8 cellular contexts compared by ENCODE assay signal in the genomic region with DNA sequence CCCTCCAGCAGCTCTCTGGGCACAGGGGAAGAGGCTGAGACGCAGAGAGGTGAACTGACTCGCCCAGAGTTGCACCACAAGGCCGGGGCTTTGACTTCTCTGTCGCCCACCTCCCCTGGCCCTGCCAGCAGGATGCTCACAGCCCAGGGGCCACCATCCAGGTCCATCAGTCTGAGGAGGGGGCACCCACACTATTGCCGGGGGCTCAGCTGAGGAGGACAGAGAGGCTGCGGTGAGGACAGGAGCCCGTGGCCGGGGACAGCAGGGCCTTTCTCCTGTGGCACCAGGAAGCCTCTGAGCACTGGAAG. TPM values are rescaled to one million over a fixed set of nuclear protein-coding genes. Genes with fewer than 3 reads are reported as not detected.
A peak's percentile ranks its signal among the peaks of the same experiment; 100 is the strongest.
DNase-seq lines count a peak whose midpoint lies in the region; ATAC-seq and TF ChIP-seq lines count a peak whose summit lies in the region.

No MANE protein-coding gene starts in this region.

- H2BK5ac ChIP-seq in trophoblast cell (ENCODE audit: low read depth, low read length, poor library complexity), result no peak overlapping the region

- H3K36me3 ChIP-seq in BLaER1 treated with 17β-estradiol and CSF1 and Interleukin-3, amounts not matched to agents 10 nM and 100 nM, result peaks cover 0 to 7% (median 0%) of the 10 kb centered on the region in 11 experiments; a peak in 2 of 22 replicates
- H3K36me3 ChIP-seq in OCI-LY1 (ENCODE audit: insufficient read depth, low read length) (peaks cover 4% of the 10 kb centered on the region; the same call in 1 of the 2 replicates), trophoblast cell (ENCODE audit: control insufficient read depth in 1 of 2, insufficient read depth in 2 of 2, low read length in 2 of 2) (no peaks in the 10 kb centered on the region)

- peaks cover 77 to 95% (median 82%) of the 10 kb centered on the region in 10 experiments for H3K4me1 ChIP-seq in BLaER1 treated with 17β-estradiol and CSF1 and Interleukin-3, amounts not matched to agents 10 nM and 100 nM
- H3K4me1 ChIP-seq in OCI-LY1 (ENCODE audit: insufficient read depth, low read length, severe bottlenecking) (peaks cover 79% of the 10 kb centered on the region), trophoblast cell (ENCODE audit: control insufficient read depth in 1 of 2, insufficient read depth in 2 of 2, low read length in 2 of 2) (peaks cover 9 to 16% of the 10 kb centered on the region in 2 experiments)

- peak overlapping the region; percentile 61 for H3K27ac Mint-ChIP-seq in dendritic cell treated with granulocyte-macrophage colony-stimulating factor and Interleukin-4, amounts not matched to agents 40 ng/mL and 50 ng/mL, for 4 days

- no peaks in the 10 kb centered on the region for H3K79me1 ChIP-seq in trophoblast cell (ENCODE audit: low read length)

- no peak overlapping the region for H3K23ac ChIP-seq in trophoblast cell (ENCODE audit: low read length)

- peaks cover 8% of the 10 kb centered on the region for H3K36me3 Mint-ChIP-seq in dendritic cell treated with granulocyte-macrophage colony-stimulating factor and Interleukin-4, amounts not matched to agents 40 ng/mL and 50 ng/mL, for 4 days (ENCODE audit: low read depth)

- H3K9me3 Mint-ChIP-seq in dendritic cell treated with granulocyte-macrophage colony-stimulating factor and Interleukin-4, amounts not matched to agents 40 ng/mL and 50 ng/mL, for 4 days, result no peaks in the 10 kb centered on the region

- no peaks in the 10 kb centered on the region for H4K20me1 ChIP-seq in BLaER1 treated with 17β-estradiol and CSF1 and Interleukin-3, amounts not matched to agents 10 nM and 100 nM
- H4K20me1 ChIP-seq in OCI-LY1 (ENCODE audit: insufficient read depth, low read length), result no peaks in the 10 kb centered on the region

- peaks cover 61% of the 10 kb centered on the region for H3K4me1 Mint-ChIP-seq in dendritic cell treated with granulocyte-macrophage colony-stimulating factor and Interleukin-4, amounts not matched to agents 40 ng/mL and 50 ng/mL, for 4 days (ENCODE audit: low read depth)

- H4K91ac ChIP-seq in trophoblast cell (ENCODE audit: low read depth, low read length), result no peak overlapping the region

- no CpG with 5 or more reads among the region's 8 CpGs for WGBS in trophoblast cell (ENCODE audit: extremely low coverage, insufficient coverage, insufficient read length)

- no peak overlapping the region for H4K8ac ChIP-seq in trophoblast cell (ENCODE audit: low read depth, low read length)

- 0 out of 22 replicates have a peak, but pooled peaks cover 0 to 5% (median 0%) of the 10 kb centered on the region in 11 experiments for H3K27me3 ChIP-seq in BLaER1 treated with 17β-estradiol and CSF1 and Interleukin-3, amounts not matched to agents 10 nM and 100 nM
- H3K27me3 ChIP-seq in OCI-LY1 (ENCODE audit: insufficient read depth, low read length) (no peaks in the 10 kb centered on the region), trophoblast cell (ENCODE audit: insufficient read depth, low read length) (no peaks in the 10 kb centered on the region)

- H3K4me2 ChIP-seq in BLaER1 treated with 17β-estradiol and CSF1 and Interleukin-3, amounts not matched to agents 10 nM and 100 nM, result peak overlapping the region; percentile 76 to 94 (median 92)
- H3K4me2 ChIP-seq in OCI-LY1 (ENCODE audit: low read length) (peak overlapping the region; percentile 51; the same call in 1 of the 2 replicates), trophoblast cell (ENCODE audit: low read length) (no peak overlapping the region)

- intact Hi-C loops in dendritic cell treated with granulocyte-macrophage colony-stimulating factor and Interleukin-4, amounts not matched to agents 40 ng/mL and 50 ng/mL, for 4 days (cut with micrococcal nuclease), result loop anchor here (1.0 to 10.0 kb wide), 5 partner anchors 36 to 219 kb away; partner anchors contain the start of gene IL4R

- H3F3A ChIP-seq in OCI-LY1 (ENCODE audit: insufficient read depth, low read length), result peaks cover 14% of the 10 kb centered on the region

- peak overlapping the region in 10 of 11 experiments; percentile 76 to 84 (median 82); a peak in 21 of 22 replicates for H3K27ac ChIP-seq in BLaER1 treated with 17β-estradiol and CSF1 and Interleukin-3, amounts not matched to agents 10 nM and 100 nM
- H3K27ac ChIP-seq in OCI-LY1 (ENCODE audit: low read depth, low read length, poor library complexity, severe bottlenecking), result peak overlapping the region; percentile 98
- no peak overlapping the region for H3K27ac ChIP-seq in trophoblast cell (ENCODE audit: low read depth, low read length)

- no peaks in the 10 kb centered on the region for H3K9me3 ChIP-seq in BLaER1 treated with 17β-estradiol and CSF1 and Interleukin-3, amounts not matched to agents 10 nM and 100 nM (replicated peaks in 1 of 11)
- H3K9me3 ChIP-seq in OCI-LY1 (ENCODE audit: low read length), result no peaks in the 10 kb centered on the region
- peaks cover 3% of the 10 kb centered on the region for H3K9me3 ChIP-seq in trophoblast cell (ENCODE audit: insufficient read depth, low read depth, low read length)

- H3K9ac ChIP-seq in BLaER1 treated with 17β-estradiol and CSF1 and Interleukin-3, amounts not matched to agents 10 nM and 100 nM, result peak overlapping the region in 10 of 11 experiments; percentile 11 to 75 (median 62); a peak in 19 of 22 replicates
- peak overlapping the region; percentile 60 for H3K9ac ChIP-seq in OCI-LY1 (ENCODE audit: low read length)
- H3K9ac ChIP-seq in trophoblast cell (ENCODE audit: low read length), result no peak overlapping the region

- H3K4me3 Mint-ChIP-seq in dendritic cell treated with granulocyte-macrophage colony-stimulating factor and Interleukin-4, amounts not matched to agents 40 ng/mL and 50 ng/mL, for 4 days, result no peak overlapping the region

- H3K4ac ChIP-seq in trophoblast cell (ENCODE audit: low read depth, low read length), result no peak overlapping the region

- no peak for DNase-seq in trophoblast cell
- no peak for DNase-seq in C1 segment of cervical spinal cord (lab: John Stamatoyannopoulos, UW)

- no peak for ATAC-seq in GM21515 (IDR thresholded peaks at IDR 0.05; ENCODE audit: unreplicated experiment)
- no peak for ATAC-seq in HG02798 (IDR thresholded peaks at IDR 0.05; ENCODE audit: poor library complexity, unreplicated experiment)
- no peak for ATAC-seq in GM21825 (IDR thresholded peaks at IDR 0.05; ENCODE audit: unreplicated experiment)

- H3K79me2 ChIP-seq in OCI-LY1 (ENCODE audit: insufficient read depth, low read length) (no peaks in the 10 kb centered on the region), trophoblast cell (ENCODE audit: control insufficient read depth, insufficient read depth, low read length, poor library complexity) (no peaks in the 10 kb centered on the region)

- H3K27me3 Mint-ChIP-seq in dendritic cell treated with granulocyte-macrophage colony-stimulating factor and Interleukin-4, amounts not matched to agents 40 ng/mL and 50 ng/mL, for 4 days, result no peaks in the 10 kb centered on the region

- no peak for TF ChIP-seq CTCF in OCI-LY1 (IDR thresholded peaks at IDR 0.05; ENCODE audit: low read length)

- H3K14ac ChIP-seq in trophoblast cell (ENCODE audit: low read length), result no peak overlapping the region

- no peak overlapping the region for H2AK5ac ChIP-seq in trophoblast cell (ENCODE audit: low read length)

- H4K12ac ChIP-seq in trophoblast cell (ENCODE audit: low read depth, low read length), result no peak overlapping the region

- H2BK12ac ChIP-seq in trophoblast cell (ENCODE audit: low read length), result peak overlapping the region; percentile 18

- H3K9me2 ChIP-seq in OCI-LY1 (ENCODE audit: low read depth, low read length), result no peaks in the 10 kb centered on the region

- no peak overlapping the region for H2AFZ ChIP-seq in OCI-LY1 (ENCODE audit: low read length)
- peak overlapping the region; percentile 8 for H2AFZ ChIP-seq in trophoblast cell (ENCODE audit: insufficient read depth, low read length, poor library complexity)

- no peak overlapping the region for H2BK120ac ChIP-seq in trophoblast cell (ENCODE audit: insufficient read depth, low read length, poor library complexity)

- H3K18ac ChIP-seq in trophoblast cell (ENCODE audit: low read length), result peak overlapping the region; percentile 17

- H3K4me3 ChIP-seq in BLaER1 treated with 17β-estradiol and CSF1 and Interleukin-3, amounts not matched to agents 10 nM and 100 nM, result no peak overlapping the region
- peak overlapping the region; percentile 15 for H3K4me3 ChIP-seq in OCI-LY1 (ENCODE audit: low read depth, low read length, poor library complexity, severe bottlenecking)
- no peak overlapping the region for H3K4me3 ChIP-seq in trophoblast cell (ENCODE audit: low read depth, low read length)

RNA-seq across cellular contexts. Expression of gene KDM8, which starts 32.6 kb away (rescaled TPM):
- 1.7 and 1.8 TPM in 2 replicates for polyA plus RNA-seq in trophoblast cell (2013)

RNA-seq across cellular contexts. Expression of gene NSMCE1, which starts 32.7 kb away (rescaled TPM):
- 20.6 and 21.6 TPM in 2 replicates for polyA plus RNA-seq in trophoblast cell (2013)
